In genomic region chr7:90655566-90655965, GRCh38 we compare ENCODE assay signal across 9 cellular contexts. TPM values are rescaled to one million over a fixed set of nuclear protein-coding genes. Genes with fewer than 3 reads are reported as not detected.
DNase-seq lines count a peak whose midpoint lies in the region; ATAC-seq and TF ChIP-seq lines count a peak whose summit lies in the region.
"Had no signal": no experiment of that assay in that cellular context is flagged by ENCODE, and none has a peak within 500 bp of the region (broad histone marks: within the 10 kb centered on the region; RNA-seq: fewer than 3 reads in every experiment).

No MANE protein-coding gene starts in this region.

- POLR2A ChIA-PET in AG04450 (lab: Yijun Ruan, JAX): no interaction called here

- H3K9me3 ChIP-seq in AG04450 (ENCODE audit: control insufficient read depth, insufficient read depth, low read length): no peaks in the 10 kb centered on the region; the same call in 1 of the 2 replicates

- peak; percentile 72 for DNase-seq in AG04450 (ENCODE audit: low read depth, low spot score)
- peak; percentile 85 for DNase-seq in HT1080 (ENCODE audit: low read depth)
- peak; percentile 12 for DNase-seq in fibroblast of gingiva (ENCODE audit: low read depth)
- no peak for DNase-seq in NCI-H69 (lab: John Stamatoyannopoulos, UW)
- DNase-seq in DMS53 treated with DMSO at 0.1 percent for 48 hours (lab: John Stamatoyannopoulos, UW; ENCODE audit: unreplicated experiment): no peak

- CTCF ChIA-PET in AG04450 (lab: Charles Lee): interaction anchor here (1.4 to 3.7 kb wide), 2 partner anchors 26 to 59 kb away, joined by 7 to 18 read pairs; partner anchors contain the start of gene CDK14

- TF ChIP-seq CTCF in AG04450 (IDR thresholded peaks at IDR 0.05; ENCODE audit: low read depth, low read length): no peak

- H3K4me3 ChIP-seq in AG04450 (ENCODE audit: low read depth, low read length): no peak overlapping the region
- H3K4me3 ChIP-seq: BLaER1 treated with 17β-estradiol and CSF1 and Interleukin-3, amounts not matched to agents 10 nM and 100 nM had no signal

- peak overlapping the region; percentile 53 for H3K27ac ChIP-seq in AG04450 (ENCODE audit: low read depth, low read length)
- H3K27ac ChIP-seq: BLaER1 treated with 17β-estradiol and CSF1 and Interleukin-3, amounts not matched to agents 10 nM and 100 nM had no signal

- H3K27me3 ChIP-seq in AG04450 (ENCODE audit: control insufficient read depth, insufficient read depth, low read length): no peaks in the 10 kb centered on the region
- H3K27me3 ChIP-seq: BLaER1 treated with 17β-estradiol and CSF1 and Interleukin-3, amounts not matched to agents 10 nM and 100 nM had no signal

- peak; percentile 55 for ATAC-seq in GM19463 (IDR thresholded peaks at IDR 0.05; ENCODE audit: unreplicated experiment)
- ATAC-seq in HG03280 (IDR thresholded peaks at IDR 0.05; ENCODE audit: unreplicated experiment): no peak
- ATAC-seq in GM21717 (IDR thresholded peaks at IDR 0.05; ENCODE audit: unreplicated experiment): no peak

RNA-seq across cellular contexts. Expression of gene CDK14, which starts 59.4 kb away (rescaled TPM):
- polyA plus RNA-seq in AG04450 (2011; rRNA removed): 24.6 and 28.4 TPM in 2 replicates
- 52.7 and 76.2 TPM in 2 replicates for polyA minus RNA-seq in AG04450 (2011; rRNA and poly(A)+ RNA removed)
- total RNA-seq in HT1080 (2014; rRNA removed; shearing (Covaris generic)): 6.9 and 8.1 TPM in 2 replicates
- 8.1 and 9.3 TPM in 2 replicates for polyA plus RNA-seq in HT1080 (2015; cell fraction: cytosol; rRNA removed)
- 5.4 and 5.9 TPM in 2 replicates for polyA plus RNA-seq in HT1080 (2015; cell fraction: nucleus; rRNA removed)

Comparison
In these comparisons a context has a peak if more than half of its experiments do, and no peak if none do; other contexts are left out.
1. DNase-seq: peak in AG04450 (single experiment), HT1080 (single experiment) and fibroblast of gingiva (single experiment); none in NCI-H69 (single experiment) and DMS53 treated with DMSO at 0.1 percent for 48 hours (single experiment).